ENCODE assay signal across 6 cellular contexts in genomic region chr4:187004628-187005027, GRCh38.
"Had no signal": no experiment of that assay in that cellular context is flagged by ENCODE, and none has a peak within 500 bp of the region (broad histone marks: within the 10 kb centered on the region; RNA-seq: fewer than 3 reads in every experiment).

No MANE protein-coding gene starts in this region.

- H3K27ac ChIP-seq: GM23248 had no signal

- H3K4me1 ChIP-seq: HAP-1 had no signal

- H3K9me3 ChIP-seq: HAP-1 had no signal

- H2AFZ ChIP-seq: GM23248 had no signal

- H3K36me3 ChIP-seq: HAP-1 had no signal

- DNase-seq: GM23248, GOT3, H7, KG1 had no signal

- ATAC-seq: HCT116 had no signal

- H3K4me3 ChIP-seq: GM23248, HAP-1 had no signal

- H3K9ac ChIP-seq: GM23248 had no signal
